Comparison of ENCODE assay signal across 16 cellular contexts in genomic region chr13:68234278-68234677, GRCh38.
DNase-seq lines count a peak whose midpoint lies in the region; ATAC-seq and TF ChIP-seq lines count a peak whose summit lies in the region.
"Had no signal": no experiment of that assay in that cellular context is flagged by ENCODE, and none has a peak within 500 bp of the region (broad histone marks: within the 10 kb centered on the region; RNA-seq: fewer than 3 reads in every experiment).

No MANE protein-coding gene starts in this region.

- no peaks in the 10 kb centered on the region for H3K36me3 ChIP-seq in adipocyte (ENCODE audit: control insufficient read depth, insufficient read depth, low read length, severe bottlenecking)
- no peaks in the 10 kb centered on the region for H3K36me3 ChIP-seq in lower lobe of right lung
- H3K36me3 ChIP-seq: uterus had no signal

- H3K27me3 ChIP-seq in adipocyte (replicated peaks; ENCODE audit: control insufficient read depth, insufficient read depth, low read length) = no peaks in the 10 kb centered on the region
- H3K27me3 ChIP-seq in lower lobe of right lung (ENCODE audit: low read depth) = no peaks in the 10 kb centered on the region
- H3K27me3 ChIP-seq: uterus had no signal

- H3K27ac ChIP-seq in lower lobe of right lung = no peak overlapping the region
- H3K27ac ChIP-seq: uterus had no signal

- H3K4me1 ChIP-seq in adipocyte (ENCODE audit: control insufficient read depth, insufficient read depth, low read length) (peaks cover 10% of the 10 kb centered on the region), lower lobe of right lung (no peaks in the 10 kb centered on the region)
- H3K4me1 ChIP-seq: uterus had no signal

- intact Hi-C loops in lower lobe of right lung (cut with DNase I) = no loop called here

- H3K9me3 ChIP-seq in adipocyte (ENCODE audit: control insufficient read depth, low read length) = no peaks in the 10 kb centered on the region
- H3K9me3 ChIP-seq in lower lobe of right lung = no peaks in the 10 kb centered on the region
- H3K9me3 ChIP-seq: uterus had no signal

- no peak overlapping the region for H3K4me3 ChIP-seq in adipocyte (ENCODE audit: low read length)
- H3K4me3 ChIP-seq in lower lobe of right lung = no peak overlapping the region
- H3K4me3 ChIP-seq: uterus had no signal

- DNase-seq in A172 (ENCODE audit: low spot score) = peak; percentile 5
- DNase-seq in HPDE6-E6E7 (ENCODE audit: extremely low spot score) = peak; percentile 2
- peak; percentile 36 for DNase-seq in adipocyte (ENCODE audit: low read depth)
- DNase-seq in glomerular visceral epithelial cell (ENCODE audit: extremely low spot score) = peak; percentile 13
- DNase-seq in NCI-H187 treated with DMSO at 0.1 percent for 48 hours (lab: John Stamatoyannopoulos, UW) = no peak
- no peak for DNase-seq in lower lobe of right lung
- DNase-seq in activated CD4-positive, alpha-beta T cell treated with anti-CD3 and anti-CD28 coated beads for 1 hour = no peak
- DNase-seq: activated CD8-positive, alpha-beta T cell treated with anti-CD3 and anti-CD28 coated beads, Interleukin-2, amount 10 ng/mL, durations not matched to agents 7 days and 5 days; activated effector memory CD4-positive, alpha-beta T cell treated with Interleukin-2 at 50 U/mL for 16 hours; DND-41; midbrain; NCI-H446; RPMI8226; stimulated activated CD4-positive, alpha-beta T cell treated with anti-CD3 and anti-CD28 coated beads, Interleukin-2, amount 100 ng/mL, for 24 hours; uterus had no signal

- no peak overlapping the region for H3K9ac ChIP-seq in adipocyte (ENCODE audit: low read length)

- ATAC-seq in lower lobe of right lung (no peak), HG03469 (IDR thresholded peaks at IDR 0.05; ENCODE audit: unreplicated experiment) (no peak)
- ATAC-seq: activated CD8-positive, alpha-beta T cell treated with anti-CD3 and anti-CD28 coated beads, Interleukin-2, amount 10 ng/mL, durations not matched to agents 7 days and 5 days had no signal

- no peak for TF ChIP-seq CTCF in lower lobe of right lung (IDR thresholded peaks at IDR 0.05)

Comparison
In these comparisons a context has a peak if more than half of its experiments do, and no peak if none do; other contexts are left out.
1. DNase-seq: peak in A172 (single experiment), HPDE6-E6E7 (single experiment), adipocyte (single experiment) and glomerular visceral epithelial cell (single experiment); none in NCI-H187 treated with DMSO at 0.1 percent for 48 hours (single experiment), lower lobe of right lung (single experiment) and activated CD4-positive, alpha-beta T cell treated with anti-CD3 and anti-CD28 coated beads for 1 hour (single experiment).